ENCODE assay signal across 8 cellular contexts in genomic region chr5:71778678-71779276, GRCh38. TPM values are rescaled to one million over a fixed set of nuclear protein-coding genes. Genes with fewer than 3 reads are reported as not detected.
DNase-seq lines count a peak whose midpoint lies in the region; ATAC-seq, FAIRE-seq and TF ChIP-seq lines count a peak whose summit lies in the region.

No MANE protein-coding gene starts in this region.

- no peak overlapping the region for H2BK120ac ChIP-seq in H1 (replicated peaks; ENCODE audit: low read depth, low read length)

- H3K4me1 ChIP-seq in H1 (replicated peaks in 1 of 4; ENCODE audit: control insufficient read depth in 3 of 4, insufficient read depth in 4 of 4, low read length in 3 of 4) (no peaks in the 10 kb centered on the region; a peak in 1 of 7 replicates), pancreas (peaks cover 0 to 4% (median 0%) of the 10 kb centered on the region in 3 donors), esophagus squamous epithelium (peaks cover 0 to 18% (median 3%) of the 10 kb centered on the region in 3 donors)

- no peak overlapping the region for H4K8ac ChIP-seq in H1 (ENCODE audit: extremely low read depth, insufficient read depth, low read length)

- H3K79me2 ChIP-seq in H1 (ENCODE audit: control insufficient read depth in 1 of 2, insufficient read depth in 2 of 2, low read length in 2 of 2), result no peaks in the 10 kb centered on the region

- H2BK12ac ChIP-seq in H1 (ENCODE audit: low read depth, low read length), result no peak overlapping the region

- no peaks in the 10 kb centered on the region for H3K9me3 ChIP-seq in H1 (ENCODE audit: insufficient read depth in 2 of 2, low read depth in 1 of 2, low read length in 1 of 2)
- H3K9me3 ChIP-seq in pancreas, result no peaks in the 10 kb centered on the region
- no peaks in the 10 kb centered on the region for H3K9me3 ChIP-seq in esophagus squamous epithelium

- CTCF ChIA-PET in H1 (lab: Charles Lee; ENCODE audit: partially characterized antibody), result interaction anchor here (0.7 to 0.8 kb wide), 3 partner anchors 238 to 503 kb away, joined by 3 to 4 read pairs (median 3); no protein-coding TSS in a partner anchor

- H3K18ac ChIP-seq in H1 (ENCODE audit: extremely low read depth, low read length), result no peak overlapping the region

- intact Hi-C loops in pancreas (cut with DNase I) (no loop called here), esophagus squamous epithelium (cut with DNase I) (no loop called here)

- H3K23ac ChIP-seq in H1 (ENCODE audit: insufficient read length), result no peak overlapping the region

- H3K27ac ChIP-seq in H1 (ENCODE audit: low read depth, low read length), result no peak overlapping the region
- H3K27ac ChIP-seq in pancreas, result no peak overlapping the region
- no peak overlapping the region for H3K27ac ChIP-seq in esophagus squamous epithelium

- no peak overlapping the region for H2BK5ac ChIP-seq in H1 (ENCODE audit: low read depth, low read length)

- no peaks in the 10 kb centered on the region for H3K23me2 ChIP-seq in H1 (ENCODE audit: low read depth, low read length)

- no peaks in the 10 kb centered on the region for H3K79me1 ChIP-seq in H1 (ENCODE audit: low read depth, low read length)

- H4K91ac ChIP-seq in H1 (replicated peaks; ENCODE audit: insufficient read length, low read length), result no peak overlapping the region

- TF ChIP-seq CTCF in H1 (IDR thresholded peaks at IDR 0.05; ENCODE audit: control extremely low read depth in 1 of 3, insufficient read depth in 1 of 3, low read depth in 1 of 3, low read length in 3 of 3), result peak; percentile 39 to 71 (median 52)
- TF ChIP-seq CTCF in pancreas (IDR thresholded peaks at IDR 0.05), result peak in 3 of 4 donors; percentile 9 to 13 (median 11)
- peak in 2 of 6 experiments; percentile 57 to 69 for TF ChIP-seq CTCF in esophagus squamous epithelium (IDR thresholded peaks at IDR 0.05)

- no peak overlapping the region for H2AK5ac ChIP-seq in H1 (ENCODE audit: low read depth, low read length)

- H3K56ac ChIP-seq in H1 (replicated peaks; ENCODE audit: insufficient read length, low read depth, low read length), result no peak overlapping the region

- H2AFZ ChIP-seq in H1 (ENCODE audit: low read length), result no peak overlapping the region

- H4K20me1 ChIP-seq in H1 (replicated peaks in 1 of 2; ENCODE audit: control insufficient read depth in 1 of 2, insufficient read depth in 2 of 2, low read length in 2 of 2), result no peaks in the 10 kb centered on the region

- no peak overlapping the region for H4K5ac ChIP-seq in H1 (ENCODE audit: insufficient read length, low read depth, low read length)

- no peak overlapping the region for H3K4ac ChIP-seq in H1 (replicated peaks; ENCODE audit: insufficient read length, low read depth, low read length)

- TF ChIP-seq RAD21 in H1 (IDR thresholded peaks at IDR 0.05 in 1 of 2, conservative IDR thresholded peaks at IDR 0.05 in 1 of 2; ENCODE audit: low read depth in 2 of 2, low read length in 2 of 2), result peak; percentile 88 to 90

- TF ChIP-seq EP300 in H1 (IDR thresholded peaks at IDR 0.05; ENCODE audit: borderline replicate concordance in 1 of 2, low read depth in 2 of 2, low read length in 2 of 2), result no peak

- H3K36me3 ChIP-seq in H1 (ENCODE audit: control insufficient read depth in 2 of 4, insufficient read depth in 4 of 4, low read length in 3 of 4) (no peaks in the 10 kb centered on the region), pancreas (no peaks in the 10 kb centered on the region), esophagus squamous epithelium (no peaks in the 10 kb centered on the region)

- ATAC-seq in pancreas (peak in 3 of 4 donors; percentile 57 to 67 (median 65)), HG03457 (IDR thresholded peaks at IDR 0.05; ENCODE audit: unreplicated experiment) (no peak)

- peak; percentile 28 for DNase-seq in SIG-M5 treated with dmso at 0.1 percent for 504 hours (lab: John Stamatoyannopoulos, UW; ENCODE audit: unreplicated experiment)
- no peak for DNase-seq in SIG-M5 (lab: John Stamatoyannopoulos, UW)
- DNase-seq in NCI-H524 (lab: John Stamatoyannopoulos, UW), result peak; percentile 14 to 70
- DNase-seq in H1 (ENCODE audit: low read depth in 1 of 2, low spot score in 2 of 2), result no peak
- peak in 1 of 6 donors; percentile 23 for DNase-seq in pancreas
- no peak for DNase-seq in esophagus squamous epithelium (lab: John Stamatoyannopoulos, UW)
- no peak for DNase-seq in NOMO-1 treated with DMSO at 0.1 percent for 48 hours (lab: John Stamatoyannopoulos, UW; ENCODE audit: unreplicated experiment)

- FAIRE-seq in H1 (lab: Jason Lieb, UNC), result peak; percentile 94
- FAIRE-seq in pancreas (lab: Jason Lieb, UNC), result no peak

- no peak overlapping the region for H2BK20ac ChIP-seq in H1 (ENCODE audit: low read length)

- WGBS in H1 (ENCODE audit: extremely low coverage in 1 of 2, insufficient coverage in 1 of 2, insufficient read length in 1 of 2, insufficient replicate concordance in 2 of 2, low coverage in 1 of 2, low lambda C conversion rate in 2 of 2, missing lambda C conversion rate in 1 of 2), 2 experiments, result 75% methylated on average over 4 of the region's 4 CpGs; no CpG with 5 or more reads in 1 of the 2 experiments
- 48 to 57% methylated on average over 4 of the region's 4 CpGs for WGBS in pancreas, 2 donors
- WGBS in esophagus squamous epithelium, 2 donors, result 56 to 63% methylated on average over 4 of the region's 4 CpGs

- H3K27me3 ChIP-seq in H1 (replicated peaks in 1 of 4; ENCODE audit: control insufficient read depth in 3 of 4, extremely low read depth in 1 of 4, insufficient read depth in 3 of 4, low read length in 3 of 4) (no peaks in the 10 kb centered on the region), pancreas (no peaks in the 10 kb centered on the region), esophagus squamous epithelium (peaks cover 0 to 12% (median 0%) of the 10 kb centered on the region in 4 donors)

- no peak overlapping the region for H3K4me2 ChIP-seq in H1 (ENCODE audit: insufficient read depth in 1 of 2, low read depth in 2 of 2, low read length in 2 of 2)

- H2BK15ac ChIP-seq in H1 (ENCODE audit: low read length), result no peak overlapping the region

- no peak overlapping the region for H3K9ac ChIP-seq in H1 (replicated peaks in 1 of 4; ENCODE audit: extremely low read depth in 1 of 4, low read depth in 3 of 4, low read length in 3 of 4)

- TF ChIP-seq POLR2A in H1 (IDR thresholded peaks at IDR 0.05; ENCODE audit: control extremely low read depth in 1 of 2, low read depth in 2 of 2, low read length in 2 of 2) (no peak), esophagus squamous epithelium (IDR thresholded peaks at IDR 0.05) (no peak)

- H3K4me3 ChIP-seq in H1 (ENCODE audit: extremely low read depth in 1 of 4, insufficient read depth in 2 of 4, low read depth in 3 of 4, low read length in 4 of 4) (no peak overlapping the region), pancreas (no peak overlapping the region), esophagus squamous epithelium (no peak overlapping the region)

- H3K14ac ChIP-seq in H1 (ENCODE audit: insufficient read length), result no peak overlapping the region

- POLR2A ChIA-PET in H1 (lab: Charles Lee; ENCODE audit: partially characterized antibody), result no interaction called here

TF ChIP-seq in H1, 55 proteins besides CTCF, POLR2A, EP300 and RAD21:
- TF ChIP-seq RNF2 (IDR thresholded peaks at IDR 0.05; ENCODE audit: borderline replicate concordance, low read depth, low read length, missing control alignments, poor library complexity, severe bottlenecking), result no peak
- no peak for TF ChIP-seq KDM5A (IDR thresholded peaks at IDR 0.05; ENCODE audit: low read length)
- no peak for TF ChIP-seq GTF2F1 (IDR thresholded peaks at IDR 0.05; ENCODE audit: borderline replicate concordance, low read depth, low read length)
- no peak for TF ChIP-seq TEAD4 (IDR thresholded peaks at IDR 0.05; ENCODE audit: low read depth, low read length)
- no peak for TF ChIP-seq KDM1A (IDR thresholded peaks at IDR 0.05; ENCODE audit: borderline replicate concordance, low read length)
- TF ChIP-seq SP1 (IDR thresholded peaks at IDR 0.05; ENCODE audit: low read depth, low read length), result no peak
- no peak for TF ChIP-seq TBP (IDR thresholded peaks at IDR 0.05; ENCODE audit: low read depth, low read length)
- no peak for TF ChIP-seq CHD1 (IDR thresholded peaks at IDR 0.05; ENCODE audit: low read depth, low read length)
- TF ChIP-seq SIN3A (conservative IDR thresholded peaks at IDR 0.05 in 1 of 2, IDR thresholded peaks at IDR 0.05 in 1 of 2; ENCODE audit: low read depth in 1 of 2, low read length in 2 of 2), result no peak
- no peak for TF ChIP-seq SP4 (IDR thresholded peaks at IDR 0.05; ENCODE audit: low read length)

RNA-seq across cellular contexts. Expression of gene CARTPT, which starts 59.7 kb away (rescaled TPM):
- total RNA-seq in H1 (2021; fragmentation: NEBNext Ultra II Directional; extraction: Animal tissue kit (Norgen Biotek cat#: 25700)), result not detected in 2 replicates
- not detected in 2 replicates for polyA plus RNA-seq in H1 (2011; rRNA removed)
- not detected for polyA plus RNA-seq in H1 (2011; cell fraction: cytosol; rRNA removed)
- not detected for polyA plus RNA-seq in H1 (2011; cell fraction: nucleus; rRNA removed)
- polyA plus RNA-seq in H1 (2012, experiment 1 of 2), result not detected in 4 replicates
- polyA plus RNA-seq in H1 (2012, experiment 2 of 2), result not detected
- not detected for polyA plus RNA-seq in H1 (2013, experiment 1 of 2)
- not detected for polyA plus RNA-seq in H1 (2013, experiment 2 of 2)
- not detected in 2 replicates for polyA minus RNA-seq in H1 (2011; rRNA and poly(A)+ RNA removed)
- not detected for polyA minus RNA-seq in H1 (2011; cell fraction: cytosol; rRNA and poly(A)+ RNA removed)
- not detected for polyA minus RNA-seq in H1 (2011; cell fraction: nucleus; rRNA and poly(A)+ RNA removed)
- total RNA-seq in pancreas, result not detected
- under 1 TPM in 1 of 2 donors, not detected in 1; 0.82 TPM for polyA plus RNA-seq in pancreas
- not detected for total RNA-seq in esophagus squamous epithelium

Comparison
In these comparisons a context has a peak if more than half of its experiments do, and no peak if none do; other contexts are left out.
1. DNase-seq: peak in SIG-M5 treated with dmso at 0.1 percent for 504 hours (single experiment) and NCI-H524 (2 of 2); none in SIG-M5 (single experiment), H1 (0 of 2), esophagus squamous epithelium (single experiment) and NOMO-1 treated with DMSO at 0.1 percent for 48 hours (single experiment).